In genomic region chr14:34365309-34365915, GRCh38 we compare ENCODE assay signal across 10 cellular contexts.
DNase-seq lines count a peak whose midpoint lies in the region; ATAC-seq, FAIRE-seq and TF ChIP-seq lines count a peak whose summit lies in the region.
"Had no signal": no experiment of that assay in that cellular context is flagged by ENCODE, and none has a peak within 500 bp of the region (broad histone marks: within the 10 kb centered on the region; RNA-seq: fewer than 3 reads in every experiment).

No MANE protein-coding gene starts in this region.

- no peak overlapping the region; the same call in 1 of the 2 replicates for H2AFZ ChIP-seq in GM12878 (ENCODE audit: control insufficient read depth, low read depth, low read length)

- in situ Hi-C loops in GM12878 (cut with MboI): no loop called here

- CTCF ChIA-PET in GM12878 (lab: Yijun Ruan, JAX): interaction anchor here (1.1 to 1.2 kb wide), 2 partner anchors 34 to 95 kb away, joined by 3 to 4 read pairs; no protein-coding TSS in a partner anchor
- CTCF ChIA-PET in activated CD4-positive, alpha-beta T cell treated with anti-CD3 and anti-CD28 coated beads for 36 hours (lab: Charles Lee): interaction anchor here (2.5 kb wide), 1 partner anchor 42 kb away, joined by 10 read pairs; no protein-coding TSS in a partner anchor

- no peaks in the 10 kb centered on the region for H3K4me1 ChIP-seq in GM12878 (ENCODE audit: control insufficient read depth, insufficient read depth, low read length)
- peaks cover 44% of the 10 kb centered on the region for H3K4me1 ChIP-seq in lower lobe of right lung

- no peaks in the 10 kb centered on the region for H4K20me1 ChIP-seq in GM12878 (ENCODE audit: control insufficient read depth, insufficient read depth)

- peaks cover 3% of the 10 kb centered on the region for H3K4me1 Mint-ChIP-seq in activated CD4-positive, alpha-beta T cell treated with anti-CD3 and anti-CD28 coated beads for 36 hours

- peak; percentile 6 for DNase-seq in COR-L47 (lab: John Stamatoyannopoulos, UW)
- peak; percentile 1 for DNase-seq in NAMALWA (ENCODE audit: low spot score)
- DNase-seq in GM12878 (ENCODE audit: low read depth, low spot score): no peak
- DNase-seq in lower lobe of right lung: no peak
- DNase-seq in activated CD4-positive, alpha-beta T cell treated with anti-CD3 and anti-CD28 coated beads for 36 hours: no peak
- DNase-seq: SW 1271 had no signal

- intact Hi-C loops in GM12878 (cut with micrococcal nuclease; ENCODE audit: unreplicated experiment): no loop called here
- intact Hi-C loops in lower lobe of right lung (cut with DNase I): no loop called here
- intact Hi-C loops in activated CD4-positive, alpha-beta T cell treated with anti-CD3 and anti-CD28 coated beads for 36 hours (cut with DNase I, micrococcal nuclease): no loop called here

- POLR2A ChIA-PET in GM12878 (lab: Charles Lee): no interaction called here
- POLR2A ChIA-PET in activated CD4-positive, alpha-beta T cell treated with anti-CD3 and anti-CD28 coated beads for 36 hours (lab: Charles Lee): interaction anchor here (0.6 kb wide), 1 partner anchor 292 kb away, joined by 3 read pairs; no protein-coding TSS in a partner anchor

- no peak for TF ChIP-seq EP300 in GM12878 (IDR thresholded peaks at IDR 0.05; ENCODE audit: borderline replicate concordance in 1 of 2, control insufficient read depth in 1 of 2, low read depth in 2 of 2, low read length in 2 of 2)

- no peaks in the 10 kb centered on the region for H3K79me2 ChIP-seq in GM12878 (ENCODE audit: control insufficient read depth, insufficient read depth, low read length)

- RAD21 ChIA-PET in GM12878 (lab: Charles Lee; ENCODE audit: unreplicated experiment): interaction anchor here (1.5 kb wide), 1 partner anchor 33 kb away, joined by 5 read pairs; no protein-coding TSS in a partner anchor

- no peak overlapping the region for H3K4me2 ChIP-seq in GM12878 (ENCODE audit: control insufficient read depth, insufficient read depth)

- H3K36me3 Mint-ChIP-seq in activated CD4-positive, alpha-beta T cell treated with anti-CD3 and anti-CD28 coated beads for 36 hours (ENCODE audit: low read depth): no peaks in the 10 kb centered on the region

- TF ChIP-seq RAD21 in GM12878 (IDR thresholded peaks at IDR 0.05; ENCODE audit: insufficient read depth, low read depth, low read length): peak; percentile 29; the same call in 1 of the 2 replicates

- no peak overlapping the region for H3K9ac ChIP-seq in GM12878 (ENCODE audit: control insufficient read depth, insufficient read depth, low read length)

- H3K27ac ChIP-seq in GM12878 (ENCODE audit: control insufficient read depth, insufficient read depth) (no peak overlapping the region), lower lobe of right lung (peak overlapping the region; percentile 9)
- H3K27ac ChIP-seq: skin epidermis had no signal

- H3K9me3 ChIP-seq in GM12878 (replicated peaks; ENCODE audit: control insufficient read depth, insufficient read depth, low read length) (no peaks in the 10 kb centered on the region), lower lobe of right lung (no peaks in the 10 kb centered on the region)

- 0 out of 3 replicates have a peak, but pooled peaks have one; percentile 25 for ATAC-seq in GM12878
- peak in 1 of 2 donors; percentile 51 for ATAC-seq in lower lobe of right lung
- ATAC-seq in GM18873 (IDR thresholded peaks at IDR 0.05; ENCODE audit: low FRiP score, unreplicated experiment): no peak
- no peak for ATAC-seq in activated CD4-positive, alpha-beta T cell treated with anti-CD3 and anti-CD28 coated beads for 36 hours
- ATAC-seq in GM19397 (IDR thresholded peaks at IDR 0.05; ENCODE audit: unreplicated experiment): no peak
- ATAC-seq in HG02678 (IDR thresholded peaks at IDR 0.05; ENCODE audit: unreplicated experiment): no peak

- H3K9me3 Mint-ChIP-seq in activated CD4-positive, alpha-beta T cell treated with anti-CD3 and anti-CD28 coated beads for 36 hours (ENCODE audit: low read depth): no peaks in the 10 kb centered on the region

- H3K4me3 ChIP-seq in GM12878 (no peak overlapping the region), lower lobe of right lung (no peak overlapping the region)
- H3K4me3 ChIP-seq: skin epidermis had no signal

- H3K36me3 ChIP-seq in GM12878 (ENCODE audit: control insufficient read depth in 2 of 2, insufficient read depth in 2 of 2, low read length in 1 of 2) (no peaks in the 10 kb centered on the region), lower lobe of right lung (no peaks in the 10 kb centered on the region)

- H3K4me3 Mint-ChIP-seq in activated CD4-positive, alpha-beta T cell treated with anti-CD3 and anti-CD28 coated beads for 36 hours: no peak overlapping the region

- peak in 2 of 3 experiments; percentile 11 to 26; a peak in 1 of 6 replicates for TF ChIP-seq CTCF in GM12878 (IDR thresholded peaks at IDR 0.05 in 2 of 3, conservative IDR thresholded peaks at IDR 0.05 in 1 of 3; ENCODE audit: control insufficient read depth in 2 of 3, extremely low read depth in 1 of 3, insufficient read depth in 1 of 3, low read depth in 3 of 3, low read length in 3 of 3)
- peak; percentile 29 for TF ChIP-seq CTCF in lower lobe of right lung (IDR thresholded peaks at IDR 0.05)

- 36% methylated on average over 5 of the region's 5 CpGs for WGBS in GM12878 (ENCODE audit: insufficient coverage, insufficient replicate concordance, low lambda C conversion rate, missing lambda C conversion rate)

- peaks cover 10% of the 10 kb centered on the region for H3K27me3 Mint-ChIP-seq in activated CD4-positive, alpha-beta T cell treated with anti-CD3 and anti-CD28 coated beads for 36 hours

- no TSS peak for BruUV-seq in GM12878 (replicated peaks; lab: Mats Ljungman, UMichigan)

- SMC1A ChIA-PET in GM12878 (lab: Charles Lee; ENCODE audit: uncharacterized antibody, unreplicated experiment): no interaction called here

- TF ChIP-seq POLR2A in GM12878 (IDR thresholded peaks at IDR 0.05; ENCODE audit: low read depth, low read length): no peak

- no peak overlapping the region for H3K27ac Mint-ChIP-seq in activated CD4-positive, alpha-beta T cell treated with anti-CD3 and anti-CD28 coated beads for 36 hours

- H3K27me3 ChIP-seq in GM12878 (replicated peaks in 1 of 2; ENCODE audit: control insufficient read depth in 2 of 2, insufficient read depth in 2 of 2, low read length in 1 of 2) (no peaks in the 10 kb centered on the region), lower lobe of right lung (ENCODE audit: low read depth) (no peaks in the 10 kb centered on the region)

- FAIRE-seq in GM12878 (lab: Jason Lieb, UNC): no peak

TF ChIP-seq in GM12878, 131 proteins besides CTCF, POLR2A, EP300 and RAD21 (continues in another document):
- TF ChIP-seq ZBTB33 (IDR thresholded peaks at IDR 0.05): no peak
- TF ChIP-seq EGR1 (IDR thresholded peaks at IDR 0.05; ENCODE audit: borderline replicate concordance in 1 of 2, low read depth in 2 of 2, low read length in 2 of 2): no peak
- TF ChIP-seq FOS (IDR thresholded peaks at IDR 0.05; ENCODE audit: borderline replicate concordance, extremely low read depth, insufficient read length): no peak
- TF ChIP-seq KDM1A (IDR thresholded peaks at IDR 0.05; ENCODE audit: borderline replicate concordance): no peak
- TF ChIP-seq NRF1 (conservative IDR thresholded peaks at IDR 0.05; ENCODE audit: low read depth, low read length): no peak
- no peak for TF ChIP-seq RUNX3 (IDR thresholded peaks at IDR 0.05; ENCODE audit: low read length)
- TF ChIP-seq GATAD2B (conservative IDR thresholded peaks at IDR 0.05; ENCODE audit: low read depth): no peak
- TF ChIP-seq RELA (IDR thresholded peaks at IDR 0.05; ENCODE audit: borderline replicate concordance, partially characterized antibody): no peak
- no peak for TF ChIP-seq SRF (IDR thresholded peaks at IDR 0.05; ENCODE audit: low read depth in 2 of 2, low read length in 2 of 2)
- no peak for TF ChIP-seq CHD1 (IDR thresholded peaks at IDR 0.05; ENCODE audit: low read depth, low read length)
- no peak for TF ChIP-seq POLR2AphosphoS2 (IDR thresholded peaks at IDR 0.05; ENCODE audit: low read depth, low read length)
- no peak for TF ChIP-seq ZBTB4 (CRISPR knock-in tag; IDR thresholded peaks at IDR 0.05)
- TF ChIP-seq ZNF207 (IDR thresholded peaks at IDR 0.05; ENCODE audit: borderline replicate concordance): no peak

Comparison
In these comparisons a context has a peak if more than half of its experiments do, and no peak if none do; other contexts are left out.
1. DNase-seq: peak in COR-L47 (single experiment) and NAMALWA (single experiment); none in GM12878 (single experiment), lower lobe of right lung (single experiment) and activated CD4-positive, alpha-beta T cell treated with anti-CD3 and anti-CD28 coated beads for 36 hours (single experiment).